In the genomic region with DNA sequence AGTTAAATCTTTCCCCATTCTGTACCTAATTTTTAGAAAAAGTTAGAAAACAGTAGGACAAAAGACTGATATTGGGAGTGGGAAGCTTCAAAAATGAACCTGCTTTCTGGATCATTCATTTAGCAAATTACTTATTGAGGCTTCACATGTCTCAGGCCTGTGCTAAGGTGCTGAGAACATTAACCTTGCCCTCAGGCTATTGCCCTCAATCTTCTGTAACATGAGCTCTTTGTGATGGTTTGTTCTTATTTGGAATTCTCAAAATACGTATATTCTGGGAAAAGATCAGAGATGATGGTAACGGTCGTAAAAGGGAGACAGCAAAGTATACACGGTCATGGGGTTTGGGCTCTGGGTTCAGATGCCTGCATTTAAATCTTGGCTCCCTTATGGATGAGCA, we compare ENCODE assay signal across 1 cellular context.
TF ChIP-seq lines count a peak whose summit lies in the region.

No MANE protein-coding gene starts in this region.

TF ChIP-seq in GM23338, 12 proteins besides CTCF, POLR2A, EP300 and RAD21 (continued from another document):
- TF ChIP-seq, protein P1, sequence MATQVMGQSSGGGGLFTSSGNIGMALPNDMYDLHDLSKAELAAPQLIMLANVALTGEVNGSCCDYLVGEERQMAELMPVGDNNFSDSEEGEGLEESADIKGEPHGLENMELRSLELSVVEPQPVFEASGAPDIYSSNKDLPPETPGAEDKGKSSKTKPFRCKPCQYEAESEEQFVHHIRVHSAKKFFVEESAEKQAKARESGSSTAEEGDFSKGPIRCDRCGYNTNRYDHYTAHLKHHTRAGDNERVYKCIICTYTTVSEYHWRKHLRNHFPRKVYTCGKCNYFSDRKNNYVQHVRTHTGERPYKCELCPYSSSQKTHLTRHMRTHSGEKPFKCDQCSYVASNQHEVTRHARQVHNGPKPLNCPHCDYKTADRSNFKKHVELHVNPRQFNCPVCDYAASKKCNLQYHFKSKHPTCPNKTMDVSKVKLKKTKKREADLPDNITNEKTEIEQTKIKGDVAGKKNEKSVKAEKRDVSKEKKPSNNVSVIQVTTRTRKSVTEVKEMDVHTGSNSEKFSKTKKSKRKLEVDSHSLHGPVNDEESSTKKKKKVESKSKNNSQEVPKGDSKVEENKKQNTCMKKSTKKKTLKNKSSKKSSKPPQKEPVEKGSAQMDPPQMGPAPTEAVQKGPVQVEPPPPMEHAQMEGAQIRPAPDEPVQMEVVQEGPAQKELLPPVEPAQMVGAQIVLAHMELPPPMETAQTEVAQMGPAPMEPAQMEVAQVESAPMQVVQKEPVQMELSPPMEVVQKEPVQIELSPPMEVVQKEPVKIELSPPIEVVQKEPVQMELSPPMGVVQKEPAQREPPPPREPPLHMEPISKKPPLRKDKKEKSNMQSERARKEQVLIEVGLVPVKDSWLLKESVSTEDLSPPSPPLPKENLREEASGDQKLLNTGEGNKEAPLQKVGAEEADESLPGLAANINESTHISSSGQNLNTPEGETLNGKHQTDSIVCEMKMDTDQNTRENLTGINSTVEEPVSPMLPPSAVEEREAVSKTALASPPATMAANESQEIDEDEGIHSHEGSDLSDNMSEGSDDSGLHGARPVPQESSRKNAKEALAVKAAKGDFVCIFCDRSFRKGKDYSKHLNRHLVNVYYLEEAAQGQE (IDR thresholded peaks at IDR 0.05; ENCODE audit: unreplicated experiment) = no peak
- TF ChIP-seq, protein P2, sequence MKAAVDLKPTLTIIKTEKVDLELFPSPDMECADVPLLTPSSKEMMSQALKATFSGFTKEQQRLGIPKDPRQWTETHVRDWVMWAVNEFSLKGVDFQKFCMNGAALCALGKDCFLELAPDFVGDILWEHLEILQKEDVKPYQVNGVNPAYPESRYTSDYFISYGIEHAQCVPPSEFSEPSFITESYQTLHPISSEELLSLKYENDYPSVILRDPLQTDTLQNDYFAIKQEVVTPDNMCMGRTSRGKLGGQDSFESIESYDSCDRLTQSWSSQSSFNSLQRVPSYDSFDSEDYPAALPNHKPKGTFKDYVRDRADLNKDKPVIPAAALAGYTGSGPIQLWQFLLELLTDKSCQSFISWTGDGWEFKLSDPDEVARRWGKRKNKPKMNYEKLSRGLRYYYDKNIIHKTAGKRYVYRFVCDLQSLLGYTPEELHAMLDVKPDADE (IDR thresholded peaks at IDR 0.05) = no peak
- no peak for TF ChIP-seq NANOG (IDR thresholded peaks at IDR 0.05; ENCODE audit: borderline replicate concordance)
